In genomic region chr1:166170075-166170474, GRCh38 we compare ENCODE assay signal across 13 cellular contexts. TPM values are rescaled to one million over a fixed set of nuclear protein-coding genes. Genes with fewer than 3 reads are reported as not detected.
A peak's percentile ranks its signal among the peaks of the same experiment; 100 is the strongest.
DNase-seq lines count a peak whose midpoint lies in the region; ATAC-seq, FAIRE-seq and TF ChIP-seq lines count a peak whose summit lies in the region.
"Had no signal": no experiment of that assay in that cellular context is flagged by ENCODE, and none has a peak within 500 bp of the region (broad histone marks: within the 10 kb centered on the region; RNA-seq: fewer than 3 reads in every experiment).

No MANE protein-coding gene starts in this region.

- peaks cover 2 to 10% of the 10 kb centered on the region in 2 experiments; a peak in 3 of 5 replicates for H3K27me3 ChIP-seq in HepG2 (ENCODE audit: control insufficient read depth in 1 of 2, insufficient read depth in 2 of 2, low read length in 2 of 2)
- H3K27me3 ChIP-seq: upper lobe of right lung had no signal

- BruUV-seq in HepG2 (replicated peaks; lab: Mats Ljungman, UMichigan) = no TSS peak

- H2AFZ ChIP-seq in HepG2 (ENCODE audit: low read length) = no peak overlapping the region
- H2AFZ ChIP-seq: parathyroid adenoma had no signal

- TF ChIP-seq CTCF in HepG2 (CRISPR knock-in tag; IDR thresholded peaks at IDR 0.05) = no peak

- no peak for FAIRE-seq in HepG2 (lab: Jason Lieb, UNC)

- no peak for TF ChIP-seq POLR2A in HepG2 (IDR thresholded peaks at IDR 0.05; ENCODE audit: insufficient read depth in 1 of 2, low read depth in 2 of 2, low read length in 2 of 2)

- peaks cover 27% of the 10 kb centered on the region for H3K4me1 Mint-ChIP-seq in activated CD4-positive, alpha-beta T cell treated with anti-CD3 and anti-CD28 coated beads for 36 hours

- no peak overlapping the region for H3K27ac ChIP-seq in HepG2 (ENCODE audit: extremely low read length, insufficient read depth, low read length)
- H3K27ac ChIP-seq: brain microvascular endothelial cell, parathyroid adenoma, upper lobe of right lung had no signal

- H3K4me2 ChIP-seq in HepG2 (ENCODE audit: low read depth, low read length) = no peak overlapping the region

- DNase-seq in activated CD4-positive, alpha-beta T cell treated with anti-CD3 and anti-CD28 coated beads for 36 hours = peak; percentile 19
- DNase-seq in activated CD4-positive, alpha-beta T cell treated with anti-CD3 and anti-CD28 coated beads for 4 hours = no peak
- DNase-seq in kidney tubule cell (ENCODE audit: low spot score) (peak; percentile 35), iPS-NIHi11 (ENCODE audit: low spot score) (no peak), HepG2 (ENCODE audit: low spot score) (no peak)
- no peak for DNase-seq in central memory CD4-positive, alpha-beta T cell
- DNase-seq: brain microvascular endothelial cell, NCI-H187 treated with DMSO at 0.1 percent for 48 hours, SHP77, upper lobe of right lung had no signal

- peaks cover 17% of the 10 kb centered on the region for H3K4me1 ChIP-seq in HepG2 (ENCODE audit: insufficient read depth, low read length)

- H3K9me3 Mint-ChIP-seq in activated CD4-positive, alpha-beta T cell treated with anti-CD3 and anti-CD28 coated beads for 36 hours (ENCODE audit: low read depth) = no peaks in the 10 kb centered on the region

- peak; percentile 68 for ATAC-seq in activated CD4-positive, alpha-beta T cell treated with anti-CD3 and anti-CD28 coated beads for 36 hours
- ATAC-seq in GM21526 (IDR thresholded peaks at IDR 0.05; ENCODE audit: low FRiP score, unreplicated experiment) = peak; percentile 38
- ATAC-seq in HG03095 (IDR thresholded peaks at IDR 0.05; ENCODE audit: unreplicated experiment) = peak; percentile 51
- ATAC-seq in HepG2 = no peak
- ATAC-seq: upper lobe of right lung had no signal

- in situ Hi-C loops in HepG2 (cut with HindIII; ENCODE audit: extremely low pct_ligation_motif_present, low pct_unique_long_range_greater_than_20kb) = loop anchor here (25.0 kb wide), 1 partner anchor 458 kb away; no protein-coding TSS in a partner anchor

- no peaks in the 10 kb centered on the region for H3K36me3 Mint-ChIP-seq in activated CD4-positive, alpha-beta T cell treated with anti-CD3 and anti-CD28 coated beads for 36 hours (ENCODE audit: low read depth)

- no peak overlapping the region for H3K4me3 ChIP-seq in HepG2 (replicated peaks in 1 of 3; ENCODE audit: insufficient read depth in 1 of 3, low read depth in 2 of 3, low read length in 3 of 3)
- H3K4me3 ChIP-seq: upper lobe of right lung had no signal

- H3K9ac ChIP-seq in HepG2 (ENCODE audit: insufficient read depth, low read depth, low read length) = no peak overlapping the region
- H3K9ac ChIP-seq: parathyroid adenoma had no signal

- CTCF ChIA-PET in activated CD4-positive, alpha-beta T cell treated with anti-CD3 and anti-CD28 coated beads for 36 hours (lab: Charles Lee) = interaction anchor here (0.6 kb wide), 1 partner anchor 433 kb away, joined by 3 read pairs; no protein-coding TSS in a partner anchor
- CTCF ChIA-PET in HepG2 (lab: Yijun Ruan, JAX; ENCODE audit: low intra/inter-chr PET ratio, low total read pairs) = no interaction called here

- WGBS in HepG2 (ENCODE audit: low lambda C conversion rate) = 0% methylated on average over 2 of the region's 2 CpGs

- no peaks in the 10 kb centered on the region for H3K36me3 ChIP-seq in HepG2 (replicated peaks in 1 of 2; ENCODE audit: control insufficient read depth in 1 of 2, insufficient read depth in 2 of 2, low read length in 2 of 2)
- H3K36me3 ChIP-seq: brain microvascular endothelial cell, upper lobe of right lung had no signal

- H3K27ac Mint-ChIP-seq in activated CD4-positive, alpha-beta T cell treated with anti-CD3 and anti-CD28 coated beads for 36 hours = peak overlapping the region; percentile 35

- no peaks in the 10 kb centered on the region for H3K79me2 ChIP-seq in HepG2 (ENCODE audit: insufficient read depth, low read length)
- H3K79me2 ChIP-seq: parathyroid adenoma had no signal

- no peak overlapping the region for H3K4me3 Mint-ChIP-seq in activated CD4-positive, alpha-beta T cell treated with anti-CD3 and anti-CD28 coated beads for 36 hours

- POLR2A ChIA-PET in activated CD4-positive, alpha-beta T cell treated with anti-CD3 and anti-CD28 coated beads for 36 hours (lab: Charles Lee) = no interaction called here
- POLR2A ChIA-PET in HepG2 (lab: Yijun Ruan, JAX) = no interaction called here

- TF ChIP-seq EP300 in HepG2 (IDR thresholded peaks at IDR 0.05; ENCODE audit: low read depth in 2 of 2, low read length in 2 of 2) = no peak
- TF ChIP-seq EP300 in HepG2 (CRISPR knock-in tag; IDR thresholded peaks at IDR 0.05; ENCODE audit: borderline replicate concordance) = no peak

- intact Hi-C loops in activated CD4-positive, alpha-beta T cell treated with anti-CD3 and anti-CD28 coated beads for 36 hours (cut with DNase I, micrococcal nuclease) = no loop called here
- intact Hi-C loops in HepG2 (cut with micrococcal nuclease; ENCODE audit: unreplicated experiment) = no loop called here

- no peaks in the 10 kb centered on the region for H4K20me1 ChIP-seq in HepG2 (ENCODE audit: insufficient read depth, low read length)

- TF ChIP-seq RAD21 in HepG2 (CRISPR knock-in tag; IDR thresholded peaks at IDR 0.05) = no peak

- peaks cover 22% of the 10 kb centered on the region for H3K27me3 Mint-ChIP-seq in activated CD4-positive, alpha-beta T cell treated with anti-CD3 and anti-CD28 coated beads for 36 hours

- H3K9me3 ChIP-seq in HepG2 (ENCODE audit: low read length) = no peaks in the 10 kb centered on the region
- H3K9me3 ChIP-seq: upper lobe of right lung had no signal

TF ChIP-seq in HepG2, 621 proteins besides CTCF, POLR2A, EP300 and RAD21 (continues in another document):
- no peak for TF ChIP-seq DMAP1 (CRISPR knock-in tag; IDR thresholded peaks at IDR 0.05)
- TF ChIP-seq ZBTB4 (CRISPR knock-in tag; IDR thresholded peaks at IDR 0.05; ENCODE audit: borderline replicate concordance) = no peak
- no peak for TF ChIP-seq ZNF550 (CRISPR knock-in tag; IDR thresholded peaks at IDR 0.05; ENCODE audit: borderline replicate concordance)
- TF ChIP-seq ZNF263 (CRISPR knock-in tag; IDR thresholded peaks at IDR 0.05) = no peak
- no peak for TF ChIP-seq TFDP2 (CRISPR knock-in tag; IDR thresholded peaks at IDR 0.05)

RNA-seq across cellular contexts. Expression of gene FAM78B, which starts 3.3 kb away (rescaled TPM):
- total RNA-seq in activated CD4-positive, alpha-beta T cell treated with anti-CD3 and anti-CD28 coated beads for 36 hours = under 1 TPM; 0.34 to 0.51 TPM
- 0.29 and 0.31 TPM in 2 replicates for total RNA-seq in HepG2 (2016; rRNA removed; fragmentation: Illumina TruSeq; extraction: Trizol)
- total RNA-seq in HepG2 (2016; cell fraction: cytosol; rRNA removed; fragmentation: Illumina TruSeq; extraction: Trizol; ENCODE audit: low read depth) = 0.26 and 0.30 TPM in 2 replicates
- total RNA-seq in HepG2 (2016; cell fraction: insoluble cytoplasmic fraction; rRNA removed; fragmentation: Illumina TruSeq; extraction: Trizol) = 0.30 and 0.34 TPM in 2 replicates
- 0.56 and 0.65 TPM in 2 replicates for total RNA-seq in HepG2 (2016; cell fraction: membrane; rRNA removed; fragmentation: Illumina TruSeq; extraction: Trizol)
- 0.59 and 0.60 TPM in 2 replicates for total RNA-seq in HepG2 (2016; cell fraction: nucleus; rRNA removed; fragmentation: Illumina TruSeq; extraction: Trizol)
- 0.10 and 0.22 TPM in 2 replicates for polyA plus RNA-seq in HepG2 (2011; rRNA removed)
- polyA plus RNA-seq in HepG2 (2011; cell fraction: cytosol; rRNA removed) = 0.08 and 0.15 TPM in 2 replicates
- 0.13 and 0.21 TPM in 2 replicates for polyA plus RNA-seq in HepG2 (2011; cell fraction: nucleus; rRNA removed)
- polyA plus RNA-seq in HepG2 (2012) = 0.09 TPM in 1 of 2 replicates, not detected in the other
- polyA plus RNA-seq in HepG2 (2016; cell fraction: cytosol; fragmentation: Illumina TruSeq; extraction: Trizol; ENCODE audit: low read depth) = 0.40 and 0.63 TPM in 2 replicates
- polyA plus RNA-seq in HepG2 (2016; cell fraction: insoluble cytoplasmic fraction; fragmentation: Illumina TruSeq; extraction: Trizol; ENCODE audit: low read depth) = 0.29 and 0.36 TPM in 2 replicates
- polyA plus RNA-seq in HepG2 (2016; cell fraction: membrane; fragmentation: Illumina TruSeq; extraction: Trizol; ENCODE audit: low read depth) = 0.38 and 0.53 TPM in 2 replicates
- polyA plus RNA-seq in HepG2 (2016; cell fraction: nucleus; fragmentation: Illumina TruSeq; extraction: Trizol; ENCODE audit: insufficient read depth, low read depth) = 0.73 and 0.78 TPM in 2 replicates
- 0.54 TPM in 1 of 2 replicates, not detected in the other for polyA minus RNA-seq in HepG2 (2011; rRNA and poly(A)+ RNA removed; ENCODE audit: low replicate concordance)
- polyA minus RNA-seq in HepG2 (2011; cell fraction: cytosol; rRNA and poly(A)+ RNA removed) = not detected in 2 replicates
- 0.37 and 0.52 TPM in 2 replicates for polyA minus RNA-seq in HepG2 (2011; cell fraction: nucleus; rRNA and poly(A)+ RNA removed)

Comparison
In these comparisons a context has a peak if more than half of its experiments do, and no peak if none do; other contexts are left out.
1. DNase-seq: peak in activated CD4-positive, alpha-beta T cell treated with anti-CD3 and anti-CD28 coated beads for 36 hours (single experiment) and kidney tubule cell (single experiment); none in activated CD4-positive, alpha-beta T cell treated with anti-CD3 and anti-CD28 coated beads for 4 hours (0 of 2), iPS-NIHi11 (single experiment), central memory CD4-positive, alpha-beta T cell (single experiment) and HepG2 (single experiment).